In genomic region chr4:43330288-43330687, GRCh38 we compare ENCODE assay signal across 1 cellular context.
TF ChIP-seq lines count a peak whose summit lies in the region.

No MANE protein-coding gene starts in this region.

TF ChIP-seq in SK-N-SH, 30 proteins besides CTCF, POLR2A, EP300 and RAD21 (continued from another document):
- TF ChIP-seq NRF1 (IDR thresholded peaks at IDR 0.05; ENCODE audit: low read depth, low read length): no peak
